Comparison of ENCODE assay signal across 1 cellular context in the genomic region with DNA sequence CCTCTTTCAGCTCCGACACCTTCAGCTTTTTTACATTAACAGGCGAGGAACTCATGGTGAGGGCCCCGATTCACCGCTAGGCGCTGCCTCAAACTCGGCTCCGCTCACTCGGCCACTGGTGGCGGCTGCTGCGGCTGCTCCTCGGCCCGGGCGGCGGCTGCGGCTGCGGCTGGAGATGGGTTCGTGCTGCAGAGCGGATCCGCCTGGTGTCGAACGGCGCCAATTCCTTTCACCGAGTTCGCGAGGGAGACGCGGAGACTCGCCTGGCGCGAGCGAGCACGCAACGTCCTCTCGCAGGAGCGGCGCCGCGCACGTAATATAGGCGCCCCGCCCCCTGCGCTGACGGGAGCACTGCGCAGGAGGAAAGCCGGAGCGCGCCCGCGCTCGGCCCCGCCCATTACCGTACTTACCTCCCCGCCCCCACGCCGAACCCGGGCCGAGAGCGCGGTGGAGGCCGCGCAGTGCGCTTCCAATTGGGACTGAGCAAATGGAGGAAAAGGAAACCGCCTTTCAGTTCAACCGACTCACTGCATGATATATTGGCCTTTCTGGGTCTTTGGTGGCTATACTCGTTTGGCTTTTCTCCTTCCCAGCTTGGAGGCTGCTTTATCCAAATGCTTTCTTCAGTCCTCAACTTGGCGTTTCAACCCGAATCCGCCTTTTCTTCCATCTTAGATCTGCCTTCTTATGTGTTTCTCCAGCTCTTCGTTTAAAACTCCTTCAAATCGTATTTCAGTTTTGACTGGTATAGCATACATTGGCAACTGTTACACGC.
TF ChIP-seq lines count a peak whose summit lies in the region.

A gene (minus strand): TSS at position 291 of the 775 bp plus-strand sequence. CDS start 236 bp downstream, at position 55.

TF ChIP-seq in K562, 482 proteins besides CTCF, POLR2A, EP300 and RAD21 (continued from another document):
- TF ChIP-seq, protein P1, sequence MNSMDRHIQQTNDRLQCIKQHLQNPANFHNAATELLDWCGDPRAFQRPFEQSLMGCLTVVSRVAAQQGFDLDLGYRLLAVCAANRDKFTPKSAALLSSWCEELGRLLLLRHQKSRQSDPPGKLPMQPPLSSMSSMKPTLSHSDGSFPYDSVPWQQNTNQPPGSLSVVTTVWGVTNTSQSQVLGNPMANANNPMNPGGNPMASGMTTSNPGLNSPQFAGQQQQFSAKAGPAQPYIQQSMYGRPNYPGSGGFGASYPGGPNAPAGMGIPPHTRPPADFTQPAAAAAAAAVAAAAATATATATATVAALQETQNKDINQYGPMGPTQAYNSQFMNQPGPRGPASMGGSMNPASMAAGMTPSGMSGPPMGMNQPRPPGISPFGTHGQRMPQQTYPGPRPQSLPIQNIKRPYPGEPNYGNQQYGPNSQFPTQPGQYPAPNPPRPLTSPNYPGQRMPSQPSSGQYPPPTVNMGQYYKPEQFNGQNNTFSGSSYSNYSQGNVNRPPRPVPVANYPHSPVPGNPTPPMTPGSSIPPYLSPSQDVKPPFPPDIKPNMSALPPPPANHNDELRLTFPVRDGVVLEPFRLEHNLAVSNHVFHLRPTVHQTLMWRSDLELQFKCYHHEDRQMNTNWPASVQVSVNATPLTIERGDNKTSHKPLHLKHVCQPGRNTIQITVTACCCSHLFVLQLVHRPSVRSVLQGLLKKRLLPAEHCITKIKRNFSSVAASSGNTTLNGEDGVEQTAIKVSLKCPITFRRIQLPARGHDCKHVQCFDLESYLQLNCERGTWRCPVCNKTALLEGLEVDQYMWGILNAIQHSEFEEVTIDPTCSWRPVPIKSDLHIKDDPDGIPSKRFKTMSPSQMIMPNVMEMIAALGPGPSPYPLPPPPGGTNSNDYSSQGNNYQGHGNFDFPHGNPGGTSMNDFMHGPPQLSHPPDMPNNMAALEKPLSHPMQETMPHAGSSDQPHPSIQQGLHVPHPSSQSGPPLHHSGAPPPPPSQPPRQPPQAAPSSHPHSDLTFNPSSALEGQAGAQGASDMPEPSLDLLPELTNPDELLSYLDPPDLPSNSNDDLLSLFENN (IDR thresholded peaks at IDR 0.05; ENCODE audit: low read depth in 2 of 2, low read length in 2 of 2) = peak in 1 of 2 experiments; percentile 61; a peak in 1 of 4 replicates
- TF ChIP-seq, protein P2, sequence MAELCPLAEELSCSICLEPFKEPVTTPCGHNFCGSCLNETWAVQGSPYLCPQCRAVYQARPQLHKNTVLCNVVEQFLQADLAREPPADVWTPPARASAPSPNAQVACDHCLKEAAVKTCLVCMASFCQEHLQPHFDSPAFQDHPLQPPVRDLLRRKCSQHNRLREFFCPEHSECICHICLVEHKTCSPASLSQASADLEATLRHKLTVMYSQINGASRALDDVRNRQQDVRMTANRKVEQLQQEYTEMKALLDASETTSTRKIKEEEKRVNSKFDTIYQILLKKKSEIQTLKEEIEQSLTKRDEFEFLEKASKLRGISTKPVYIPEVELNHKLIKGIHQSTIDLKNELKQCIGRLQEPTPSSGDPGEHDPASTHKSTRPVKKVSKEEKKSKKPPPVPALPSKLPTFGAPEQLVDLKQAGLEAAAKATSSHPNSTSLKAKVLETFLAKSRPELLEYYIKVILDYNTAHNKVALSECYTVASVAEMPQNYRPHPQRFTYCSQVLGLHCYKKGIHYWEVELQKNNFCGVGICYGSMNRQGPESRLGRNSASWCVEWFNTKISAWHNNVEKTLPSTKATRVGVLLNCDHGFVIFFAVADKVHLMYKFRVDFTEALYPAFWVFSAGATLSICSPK (IDR thresholded peaks at IDR 0.05; ENCODE audit: borderline replicate concordance) = peak; percentile 82; the same call in 1 of the 2 replicates
- no peak; the same call in 1 of the 2 replicates for TF ChIP-seq RUNX1 (IDR thresholded peaks at IDR 0.05; ENCODE audit: low read depth)
- TF ChIP-seq, protein P3, sequence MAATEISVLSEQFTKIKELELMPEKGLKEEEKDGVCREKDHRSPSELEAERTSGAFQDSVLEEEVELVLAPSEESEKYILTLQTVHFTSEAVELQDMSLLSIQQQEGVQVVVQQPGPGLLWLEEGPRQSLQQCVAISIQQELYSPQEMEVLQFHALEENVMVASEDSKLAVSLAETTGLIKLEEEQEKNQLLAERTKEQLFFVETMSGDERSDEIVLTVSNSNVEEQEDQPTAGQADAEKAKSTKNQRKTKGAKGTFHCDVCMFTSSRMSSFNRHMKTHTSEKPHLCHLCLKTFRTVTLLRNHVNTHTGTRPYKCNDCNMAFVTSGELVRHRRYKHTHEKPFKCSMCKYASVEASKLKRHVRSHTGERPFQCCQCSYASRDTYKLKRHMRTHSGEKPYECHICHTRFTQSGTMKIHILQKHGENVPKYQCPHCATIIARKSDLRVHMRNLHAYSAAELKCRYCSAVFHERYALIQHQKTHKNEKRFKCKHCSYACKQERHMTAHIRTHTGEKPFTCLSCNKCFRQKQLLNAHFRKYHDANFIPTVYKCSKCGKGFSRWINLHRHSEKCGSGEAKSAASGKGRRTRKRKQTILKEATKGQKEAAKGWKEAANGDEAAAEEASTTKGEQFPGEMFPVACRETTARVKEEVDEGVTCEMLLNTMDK (IDR thresholded peaks at IDR 0.05; ENCODE audit: borderline replicate concordance, insufficient read depth, low read depth, low read length, poor library complexity, severe bottlenecking) = peak; percentile 26
- 0 out of 2 replicates have a peak, but pooled peaks have one; percentile 8 for TF ChIP-seq ZNF41 (CRISPR knock-in tag; conservative IDR thresholded peaks at IDR 0.05)
- no peak for TF ChIP-seq RBM39 (optimal IDR thresholded peaks at IDR 0.05; ENCODE audit: low read depth, low read length)
- TF ChIP-seq MBD2 (IDR thresholded peaks at IDR 0.05; ENCODE audit: borderline replicate concordance, low read depth) = peak; percentile 60
- TF ChIP-seq, protein P4, sequence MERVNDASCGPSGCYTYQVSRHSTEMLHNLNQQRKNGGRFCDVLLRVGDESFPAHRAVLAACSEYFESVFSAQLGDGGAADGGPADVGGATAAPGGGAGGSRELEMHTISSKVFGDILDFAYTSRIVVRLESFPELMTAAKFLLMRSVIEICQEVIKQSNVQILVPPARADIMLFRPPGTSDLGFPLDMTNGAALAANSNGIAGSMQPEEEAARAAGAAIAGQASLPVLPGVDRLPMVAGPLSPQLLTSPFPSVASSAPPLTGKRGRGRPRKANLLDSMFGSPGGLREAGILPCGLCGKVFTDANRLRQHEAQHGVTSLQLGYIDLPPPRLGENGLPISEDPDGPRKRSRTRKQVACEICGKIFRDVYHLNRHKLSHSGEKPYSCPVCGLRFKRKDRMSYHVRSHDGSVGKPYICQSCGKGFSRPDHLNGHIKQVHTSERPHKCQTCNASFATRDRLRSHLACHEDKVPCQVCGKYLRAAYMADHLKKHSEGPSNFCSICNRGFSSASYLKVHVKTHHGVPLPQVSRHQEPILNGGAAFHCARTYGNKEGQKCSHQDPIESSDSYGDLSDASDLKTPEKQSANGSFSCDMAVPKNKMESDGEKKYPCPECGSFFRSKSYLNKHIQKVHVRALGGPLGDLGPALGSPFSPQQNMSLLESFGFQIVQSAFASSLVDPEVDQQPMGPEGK (CRISPR knock-in tag; IDR thresholded peaks at IDR 0.05; ENCODE audit: borderline replicate concordance) = peak; percentile 87; the same call in 1 of the 2 replicates
